18 cellular contexts compared by ENCODE assay signal in the genomic region with DNA sequence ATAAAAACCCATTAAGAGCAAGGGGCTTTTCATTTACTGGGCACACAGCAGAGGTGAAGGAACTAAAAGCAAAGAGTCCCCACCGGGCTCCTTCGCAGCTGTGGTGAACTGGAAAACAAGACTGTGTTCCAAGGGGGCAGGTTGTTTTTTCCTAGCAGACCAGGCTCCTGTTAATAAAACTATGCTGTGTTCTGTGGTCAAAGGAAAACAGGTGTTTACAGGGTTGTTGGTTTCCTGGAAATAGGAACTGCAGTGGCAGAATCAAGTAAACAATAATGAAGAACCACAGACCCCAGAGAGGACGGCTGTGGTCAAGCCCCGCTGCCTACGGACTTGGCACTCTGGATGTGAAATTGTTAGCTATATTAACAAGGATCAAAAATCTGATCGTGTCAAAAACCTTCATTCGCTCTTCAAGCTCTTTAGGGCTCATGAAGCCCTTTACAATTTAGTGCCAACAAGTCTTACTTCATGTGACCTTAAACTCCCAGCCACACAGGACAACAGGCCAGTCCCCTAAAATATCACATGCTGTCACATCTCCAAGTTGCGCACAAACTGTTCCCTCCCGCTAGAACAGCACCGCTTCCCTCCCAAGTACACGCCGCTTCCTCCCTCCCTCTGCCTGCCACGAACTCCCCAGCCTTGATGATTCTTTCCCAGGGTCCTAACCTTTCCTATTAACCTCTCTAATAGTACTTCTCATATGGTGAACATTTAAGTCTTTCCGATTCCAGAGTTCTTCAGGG.
A peak's percentile ranks its signal among the peaks of the same experiment; 100 is the strongest.
DNase-seq lines count a peak whose midpoint lies in the region; ATAC-seq and TF ChIP-seq lines count a peak whose summit lies in the region.
"Had no signal": no experiment of that assay in that cellular context is flagged by ENCODE, and none has a peak within 500 bp of the region (broad histone marks: within the 10 kb centered on the region; RNA-seq: fewer than 3 reads in every experiment).

No MANE protein-coding gene starts in this region.

- H2AFZ ChIP-seq in Loucy (ENCODE audit: low read length) = no peak overlapping the region
- H2AFZ ChIP-seq: parathyroid adenoma had no signal

- H4K20me1 ChIP-seq in BLaER1 (peaks cover 44% of the 10 kb centered on the region), Loucy (ENCODE audit: insufficient read depth, low read length, poor library complexity, severe bottlenecking) (no peaks in the 10 kb centered on the region)

- H3K27ac ChIP-seq in BLaER1 = peak overlapping the region; percentile 71
- no peak overlapping the region for H3K27ac ChIP-seq in caudate nucleus (ENCODE audit: low read depth, low read length)
- H3K27ac ChIP-seq: colonic mucosa, epithelial cell of prostate, parathyroid adenoma had no signal

- H3K27me3 ChIP-seq in BLaER1 (no peaks in the 10 kb centered on the region), Loucy (ENCODE audit: insufficient read depth, low read length, poor library complexity, severe bottlenecking) (no peaks in the 10 kb centered on the region)
- H3K27me3 ChIP-seq: colonic mucosa had no signal

- H3K9me3 Mint-ChIP-seq in neural crest cell = no peaks in the 10 kb centered on the region

- 0 out of 2 replicates have a peak overlapping the region, but pooled peaks have one; percentile 7 for H3K9ac ChIP-seq in BLaER1
- peak overlapping the region; percentile 61 for H3K9ac ChIP-seq in Loucy (ENCODE audit: low read depth, low read length, poor library complexity, severe bottlenecking)
- H3K9ac ChIP-seq: parathyroid adenoma had no signal

- H3K36me3 ChIP-seq in BLaER1 = peaks cover 44% of the 10 kb centered on the region
- no peaks in the 10 kb centered on the region for H3K36me3 ChIP-seq in Loucy (ENCODE audit: insufficient read depth, low read length)
- H3K36me3 ChIP-seq: colonic mucosa had no signal

- peak overlapping the region; percentile 12 for H3K4me3 Mint-ChIP-seq in neural crest cell
- H3K4me3 Mint-ChIP-seq: stimulated activated naive CD8-positive, alpha-beta T cell treated with anti-CD3 and anti-CD28 coated beads, Interleukin-15, amount 100 ng/mL, for 72 hours had no signal

- H3K27me3 Mint-ChIP-seq in neural crest cell (ENCODE audit: low read depth) = no peaks in the 10 kb centered on the region
- H3K27me3 Mint-ChIP-seq: CD4-positive, alpha-beta memory T cell had no signal

- no peak overlapping the region for H3K27ac Mint-ChIP-seq in neural crest cell (ENCODE audit: unreplicated experiment)

- TF ChIP-seq CTCF in Loucy (conservative IDR thresholded peaks at IDR 0.05; ENCODE audit: low read length) (no peak), neural crest cell (conservative IDR thresholded peaks at IDR 0.05) (no peak)

- no peaks in the 10 kb centered on the region for H3K79me2 ChIP-seq in Loucy (ENCODE audit: insufficient read depth, low read length)
- H3K79me2 ChIP-seq: parathyroid adenoma had no signal

- H3K36me3 Mint-ChIP-seq in neural crest cell (ENCODE audit: low read depth) = peaks cover 42% of the 10 kb centered on the region
- H3K36me3 Mint-ChIP-seq: CD4-positive, alpha-beta memory T cell had no signal

- DNase-seq in Right ventricle myocardium superior (no peak), neural crest cell (ENCODE audit: low read depth, low spot score) (no peak), NCI-H2081 treated with DMSO at 0.1 percent for 48 hours (lab: John Stamatoyannopoulos, UW) (no peak), GM03348 (ENCODE audit: low spot score) (no peak), activated T-cell treated with anti-CD3 and anti-CD28 coated beads for 4 hours (no peak), caudate nucleus (lab: John Stamatoyannopoulos, UW) (no peak)
- DNase-seq: CD4-positive, alpha-beta memory T cell; colonic mucosa; EL; islet precursor cell; NCI-H2029; NCI-H510A; PC-3; stimulated activated naive CD8-positive, alpha-beta T cell treated with anti-CD3 and anti-CD28 coated beads, Interleukin-15, amount 100 ng/mL, for 72 hours had no signal

- peak; percentile 86 for ATAC-seq in Right ventricle myocardium superior (ENCODE audit: poor library complexity)
- ATAC-seq: PC-3 had no signal

- no peaks in the 10 kb centered on the region for H3K9me3 ChIP-seq in BLaER1
- no peaks in the 10 kb centered on the region for H3K9me3 ChIP-seq in Loucy (ENCODE audit: insufficient read depth, low read depth, low read length)
- H3K9me3 ChIP-seq: colonic mucosa had no signal

- no peaks in the 10 kb centered on the region for H3K9me2 ChIP-seq in Loucy (replicated peaks; ENCODE audit: low read depth, low read length)

- peak overlapping the region; percentile 27; the same call in 1 of the 2 replicates for H3K4me3 ChIP-seq in BLaER1
- peak overlapping the region; percentile 45 for H3K4me3 ChIP-seq in Loucy (ENCODE audit: low read length, poor library complexity, severe bottlenecking)
- H3K4me3 ChIP-seq: colonic mucosa had no signal

- intact Hi-C loops in Right ventricle myocardium superior (cut with DNase I) = no loop called here

- no peaks in the 10 kb centered on the region; the same call in 1 of the 2 replicates for H3F3A ChIP-seq in Loucy (ENCODE audit: low read depth)

- H3K4me1 ChIP-seq in BLaER1 (peaks cover 61% of the 10 kb centered on the region), Loucy (ENCODE audit: insufficient read depth, low read length, poor library complexity, severe bottlenecking) (peaks cover 54% of the 10 kb centered on the region)
- H3K4me1 ChIP-seq: parathyroid adenoma had no signal

- H3K4me2 ChIP-seq in BLaER1 (peak overlapping the region; percentile 94), Loucy (ENCODE audit: low read depth, low read length, poor library complexity, severe bottlenecking) (peak overlapping the region; percentile 65)

- H3K4me1 Mint-ChIP-seq in neural crest cell = peaks cover 36% of the 10 kb centered on the region
